In genomic region chr5:43418561-43418960, GRCh38 we compare ENCODE assay signal across 29 cellular contexts. TPM values are rescaled to one million over a fixed set of nuclear protein-coding genes. Genes with fewer than 3 reads are reported as not detected.
"Had no signal": no experiment of that assay in that cellular context is flagged by ENCODE, and none has a peak within 500 bp of the region (broad histone marks: within the 10 kb centered on the region; RNA-seq: fewer than 3 reads in every experiment).

No MANE protein-coding gene starts in this region.

- DNase-seq: heart left ventricle; hypothalamus; immature natural killer cell; kidney; left ventricle myocardium inferior; mesendoderm; naive thymus-derived CD4-positive, alpha-beta T cell; nucleus accumbens; right lobe of liver; stimulated activated CD4-positive, alpha-beta T cell treated with anti-CD3 and anti-CD28 coated beads, Interleukin-1b, Interleukin-23, amount 100 ng/mL, for 48 hours; stimulated activated CD4-positive, alpha-beta T cell treated with anti-CD3 and anti-CD28 coated beads, Interleukin-2, amount 100 ng/mL, for 48 hours; stimulated activated CD4-positive, alpha-beta T cell treated with anti-CD3 and anti-CD28 coated beads, Interleukin-4, amount 100 ng/mL, for 4 hours; stimulated activated CD8-positive, alpha-beta memory T cell treated with anti-CD3 and anti-CD28 coated beads, Interleukin-4, amount 100 ng/mL, for 48 hours; stimulated activated naive CD4-positive, alpha-beta T cell treated with Interleukin-2 at 50 U/mL for 16 hours; stimulated activated naive CD8-positive, alpha-beta T cell treated with anti-CD3 and anti-CD28 coated beads, Interleukin-15, amount 100 ng/mL, for 72 hours; substantia nigra; trophoblast cell; upper lobe of right lung had no signal

- H3K9me3 ChIP-seq: heart left ventricle, left ventricle myocardium inferior, right atrium auricular region, right lobe of liver, upper lobe of right lung had no signal

- H3K4me1 ChIP-seq: heart left ventricle, left ventricle myocardium inferior, parathyroid adenoma, right atrium auricular region had no signal

- H3K4me2 ChIP-seq: smooth muscle cell had no signal

- H3K79me2 ChIP-seq: parathyroid adenoma had no signal

- H3K36me3 ChIP-seq: heart left ventricle, left ventricle myocardium inferior, right atrium auricular region, right lobe of liver, upper lobe of right lung had no signal

- H3K9ac ChIP-seq: parathyroid adenoma had no signal

- H2AFZ ChIP-seq: parathyroid adenoma had no signal

- H3K27me3 ChIP-seq: heart left ventricle, right atrium auricular region, right lobe of liver, upper lobe of right lung had no signal

- FAIRE-seq: islet of Langerhans, kidney, urothelium cell line had no signal

- H3K4me3 ChIP-seq: heart left ventricle, left ventricle myocardium inferior, lung, right atrium auricular region, right lobe of liver, smooth muscle cell, upper lobe of right lung had no signal

- ATAC-seq: heart left ventricle; naive thymus-derived CD4-positive, alpha-beta T cell; natural killer cell treated with Interleukin-12 subunit alpha and Interleukin-12 subunit beta and Interleukin-15 and Interleukin-18, amount 100 ng/mL, for 72 hours; right lobe of liver; stimulated activated memory B cell treated with anti-CD40 and anti-IgM and Interleukin-4, amounts not matched to agents 10 μg/mL and 1 μg/mL and 100 μg/mL, for 72 hours; stimulated activated naive CD8-positive, alpha-beta T cell treated with anti-CD3 and anti-CD28 coated beads, Interleukin-15, amount 100 ng/mL, for 72 hours; upper lobe of right lung had no signal

- H3K27ac ChIP-seq: heart left ventricle, left ventricle myocardium inferior, parathyroid adenoma, right atrium auricular region, right lobe of liver, upper lobe of right lung had no signal

RNA-seq across cellular contexts. Expression of gene CCL28, which starts 6.4 kb away (rescaled TPM):
- total RNA-seq: mesothelial cell of epicardium, neural crest cell, progenitor cell of endocrine pancreas had no signal
- polyA plus RNA-seq: smooth muscle cell had no signal
